6 cellular contexts compared by ENCODE assay signal in genomic region chr19:49422407-49423277, GRCh38. TPM values are rescaled to one million over a fixed set of nuclear protein-coding genes. Genes with fewer than 3 reads are reported as not detected.
DNase-seq lines count a peak whose midpoint lies in the region; ATAC-seq and TF ChIP-seq lines count a peak whose summit lies in the region.

No MANE protein-coding gene starts in this region.

- CTCF ChIA-PET in activated CD8-positive, alpha-beta T cell treated with anti-CD3 and anti-CD28 coated beads for 36 hours (lab: Charles Lee) = interaction anchor here (0.8 to 3.3 kb wide), 2 partner anchors 31 to 325 kb away, joined by 3 to 13 read pairs; no protein-coding TSS in a partner anchor

- ATAC-seq in activated CD8-positive, alpha-beta T cell treated with anti-CD3 and anti-CD28 coated beads for 36 hours = peak; percentile 81
- no peak for ATAC-seq in GM21786 (IDR thresholded peaks at IDR 0.05; ENCODE audit: unreplicated experiment)
- ATAC-seq in GM18868 (IDR thresholded peaks at IDR 0.05; ENCODE audit: unreplicated experiment) = no peak
- no peak for ATAC-seq in HG02798 (IDR thresholded peaks at IDR 0.05; ENCODE audit: poor library complexity, unreplicated experiment)

- intact Hi-C loops in activated CD8-positive, alpha-beta T cell treated with anti-CD3 and anti-CD28 coated beads for 36 hours (cut with micrococcal nuclease) = no loop called here

- no peaks in the 10 kb centered on the region for H3K36me3 Mint-ChIP-seq in activated CD8-positive, alpha-beta T cell treated with anti-CD3 and anti-CD28 coated beads for 36 hours (ENCODE audit: low read depth)
- peaks cover 0 to 4% (median 3%) of the 10 kb centered on the region in 3 donors for H3K36me3 Mint-ChIP-seq in immature natural killer cell

- H3K27ac Mint-ChIP-seq in activated CD8-positive, alpha-beta T cell treated with anti-CD3 and anti-CD28 coated beads for 36 hours = no peak overlapping the region
- H3K27ac Mint-ChIP-seq in immature natural killer cell = no peak overlapping the region

- peak overlapping the region; percentile 55 for H3K4me3 Mint-ChIP-seq in activated CD8-positive, alpha-beta T cell treated with anti-CD3 and anti-CD28 coated beads for 36 hours
- H3K4me3 Mint-ChIP-seq in immature natural killer cell = peak overlapping the region; percentile 66 to 79 (median 76)

- POLR2A ChIA-PET in activated CD8-positive, alpha-beta T cell treated with anti-CD3 and anti-CD28 coated beads for 36 hours (lab: Charles Lee) = interaction anchor here (1.0 kb wide), 1 partner anchor 25 kb away, joined by 3 read pairs; no protein-coding TSS in a partner anchor

- H3K27me3 Mint-ChIP-seq in activated CD8-positive, alpha-beta T cell treated with anti-CD3 and anti-CD28 coated beads for 36 hours = peaks cover 81% of the 10 kb centered on the region
- peaks cover 44 to 64% (median 58%) of the 10 kb centered on the region in 3 donors for H3K27me3 Mint-ChIP-seq in immature natural killer cell (ENCODE audit: low read depth in 3 of 3)

- peaks cover 41% of the 10 kb centered on the region for H3K4me1 Mint-ChIP-seq in activated CD8-positive, alpha-beta T cell treated with anti-CD3 and anti-CD28 coated beads for 36 hours (ENCODE audit: low read depth)
- peaks cover 28 to 46% of the 10 kb centered on the region in 2 donors for H3K4me1 Mint-ChIP-seq in immature natural killer cell

- H3K9me3 Mint-ChIP-seq in activated CD8-positive, alpha-beta T cell treated with anti-CD3 and anti-CD28 coated beads for 36 hours = no peaks in the 10 kb centered on the region
- peaks cover 0 to 2% (median 0%) of the 10 kb centered on the region in 6 donors for H3K9me3 Mint-ChIP-seq in immature natural killer cell

- DNase-seq in activated CD8-positive, alpha-beta T cell treated with anti-CD3 and anti-CD28 coated beads for 36 hours = peak; percentile 77
- peak; percentile 59 to 67 (median 61) for DNase-seq in immature natural killer cell

- TF ChIP-seq CTCF in LNCAP (IDR thresholded peaks at IDR 0.05) = peak; percentile 53
- TF ChIP-seq CTCF in activated CD8-positive, alpha-beta T cell treated with anti-CD3 and anti-CD28 coated beads for 36 hours (IDR thresholded peaks at IDR 0.05) = peak; percentile 76

RNA-seq across cellular contexts. Expression of gene PTH2, which starts 0.6 kb away (rescaled TPM):
- not detected for total RNA-seq in activated CD8-positive, alpha-beta T cell treated with anti-CD3 and anti-CD28 coated beads for 36 hours
- not detected for polyA plus RNA-seq in immature natural killer cell

RNA-seq across cellular contexts. Expression of gene GFY, which starts 2.5 kb away (rescaled TPM):
- total RNA-seq in activated CD8-positive, alpha-beta T cell treated with anti-CD3 and anti-CD28 coated beads for 36 hours = not detected
- polyA plus RNA-seq in immature natural killer cell = not detected

RNA-seq across cellular contexts. Expression of gene SLC17A7, which starts 18.7 kb away (rescaled TPM):
- under 1 TPM in 1 of 2 experiments, not detected in 1; 0.23 TPM for total RNA-seq in activated CD8-positive, alpha-beta T cell treated with anti-CD3 and anti-CD28 coated beads for 36 hours
- not detected for polyA plus RNA-seq in immature natural killer cell

RNA-seq across cellular contexts. Expression of gene PIH1D1, which starts 29.0 kb away (rescaled TPM):
- 100 to 1,000 TPM; 124 to 126 TPM for total RNA-seq in activated CD8-positive, alpha-beta T cell treated with anti-CD3 and anti-CD28 coated beads for 36 hours
- polyA plus RNA-seq in immature natural killer cell = 10 to 100 TPM; 91.4 to 97.6 (median 93.3) TPM

RNA-seq across cellular contexts. Expression of gene ALDH16A1, which starts 30.4 kb away (rescaled TPM):
- 10 to 100 TPM; 24.6 to 24.8 TPM for total RNA-seq in activated CD8-positive, alpha-beta T cell treated with anti-CD3 and anti-CD28 coated beads for 36 hours
- polyA plus RNA-seq in immature natural killer cell = 10 to 100 TPM; 37.2 to 57.0 (median 42.4) TPM
